1 cellular context compared by ENCODE assay signal in the genomic region with DNA sequence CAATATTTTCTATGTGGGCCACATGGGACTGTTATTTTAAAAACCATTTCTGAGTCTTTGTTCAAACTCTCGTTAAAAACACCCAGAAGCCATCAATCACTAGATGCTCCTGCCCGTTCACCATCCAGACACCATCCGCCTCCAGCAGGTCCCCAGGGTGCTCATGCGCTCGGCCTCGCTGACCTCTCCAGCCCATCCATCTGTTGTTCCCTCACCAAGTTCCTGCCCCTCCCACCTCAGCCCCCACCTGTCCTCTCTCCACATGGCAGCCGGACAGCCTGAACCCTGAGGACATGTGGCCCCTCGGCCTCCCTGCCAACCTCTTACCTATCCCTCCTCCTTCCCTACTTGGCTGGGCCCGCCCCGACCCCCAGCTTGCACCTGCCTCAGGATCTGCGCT.
TF ChIP-seq lines count a peak whose summit lies in the region.

No MANE protein-coding gene starts in this region.

TF ChIP-seq in H1, 55 proteins besides CTCF, POLR2A, EP300 and RAD21:
- TF ChIP-seq POLR2AphosphoS5 (IDR thresholded peaks at IDR 0.05; ENCODE audit: low read depth, low read length) = 0 out of 2 replicates have a peak, but pooled peaks have one; percentile 21
- TF ChIP-seq RBBP5 (IDR thresholded peaks at IDR 0.05; ENCODE audit: borderline replicate concordance, low read depth, low read length) = no peak
